Comparison of ENCODE assay signal across 8 cellular contexts in genomic region chr1:89906088-89906487, GRCh38.
DNase-seq lines count a peak whose midpoint lies in the region; ATAC-seq and TF ChIP-seq lines count a peak whose summit lies in the region.

No MANE protein-coding gene starts in this region.

- H3K27ac Mint-ChIP-seq in progenitor cell of endocrine pancreas: peak overlapping the region; percentile 98

- intact Hi-C loops in dorsolateral prefrontal cortex (cut with DNase I): no loop called here

- H3K36me3 Mint-ChIP-seq in progenitor cell of endocrine pancreas (ENCODE audit: insufficient read depth): no peaks in the 10 kb centered on the region

- no peak overlapping the region for H3K4me2 ChIP-seq in DND-41 (ENCODE audit: insufficient read depth, low read length)

- no peak overlapping the region for H2AFZ ChIP-seq in DND-41 (ENCODE audit: low read depth, low read length)

- ATAC-seq in DND-41 (ENCODE audit: insufficient read depth, low read depth) (no peak), HG03159 (IDR thresholded peaks at IDR 0.05; ENCODE audit: unreplicated experiment) (no peak), HG03135 (IDR thresholded peaks at IDR 0.05; ENCODE audit: unreplicated experiment) (no peak), HG02870 (IDR thresholded peaks at IDR 0.05; ENCODE audit: unreplicated experiment) (no peak)

- H3K4me1 ChIP-seq in DND-41 (ENCODE audit: insufficient read depth, low read length): peaks cover 7% of the 10 kb centered on the region; the same call in 1 of the 2 replicates

- H3K4me3 Mint-ChIP-seq in progenitor cell of endocrine pancreas (ENCODE audit: low read depth): no peak overlapping the region

- peaks cover 12% of the 10 kb centered on the region for H4K20me1 ChIP-seq in DND-41 (ENCODE audit: insufficient read depth, low read length)

- peaks cover 42% of the 10 kb centered on the region for H3K4me1 Mint-ChIP-seq in progenitor cell of endocrine pancreas (ENCODE audit: low read depth)

- H3K4me3 ChIP-seq in DND-41 (ENCODE audit: low read depth in 1 of 2, low read length in 2 of 2) (no peak overlapping the region), dorsolateral prefrontal cortex (no peak overlapping the region)

- H3K27ac ChIP-seq in DND-41 (ENCODE audit: low read length) (0 out of 2 replicates have a peak overlapping the region, but pooled peaks have one; percentile 4), dorsolateral prefrontal cortex (peak overlapping the region in 54 of 59 donors; percentile 2 to 83 (median 66))

- no peaks in the 10 kb centered on the region for H3K9me3 Mint-ChIP-seq in progenitor cell of endocrine pancreas (ENCODE audit: low read depth)

- DNase-seq in DND-41 (no peak), NCI-H345 treated with DMSO at 0.1 percent for 48 hours (lab: John Stamatoyannopoulos, UW; ENCODE audit: unreplicated experiment) (peak; percentile 2), dorsolateral prefrontal cortex (no peak), progenitor cell of endocrine pancreas (ENCODE audit: low spot score, unreplicated experiment) (no peak), T-helper 2 cell (no peak)

- H3K27me3 ChIP-seq in DND-41 (ENCODE audit: insufficient read depth, low read length, poor library complexity) (no peaks in the 10 kb centered on the region), dorsolateral prefrontal cortex (no peaks in the 10 kb centered on the region)

- no peaks in the 10 kb centered on the region for H3K27me3 Mint-ChIP-seq in progenitor cell of endocrine pancreas

- H3K36me3 ChIP-seq in DND-41 (ENCODE audit: insufficient read depth, low read length): no peaks in the 10 kb centered on the region; the same call in 1 of the 2 replicates

- H3K9ac ChIP-seq in DND-41 (ENCODE audit: low read depth, low read length): no peak overlapping the region

- TF ChIP-seq CTCF in DND-41 (IDR thresholded peaks at IDR 0.05; ENCODE audit: borderline replicate concordance, extremely low read depth, low read length, poor library complexity, severe bottlenecking) (no peak), dorsolateral prefrontal cortex (IDR thresholded peaks at IDR 0.05 in 54 of 56, conservative IDR thresholded peaks at IDR 0.05 in 2 of 56; ENCODE audit: low read depth in 1 of 56, partially characterized antibody in 56 of 56) (no peak), progenitor cell of endocrine pancreas (IDR thresholded peaks at IDR 0.05; ENCODE audit: unreplicated experiment) (no peak)

- no peaks in the 10 kb centered on the region for H3K9me3 ChIP-seq in DND-41 (ENCODE audit: insufficient read depth, low read length, severe bottlenecking)

- peaks cover 16% of the 10 kb centered on the region for H3K79me2 ChIP-seq in DND-41 (ENCODE audit: insufficient read depth, low read length)
